In genomic region chr7:833601-834258, GRCh38 we compare ENCODE assay signal across 16 cellular contexts. TPM values are rescaled to one million over a fixed set of nuclear protein-coding genes. Genes with fewer than 3 reads are reported as not detected.
A peak's percentile ranks its signal among the peaks of the same experiment; 100 is the strongest.
DNase-seq lines count a peak whose midpoint lies in the region; ATAC-seq and TF ChIP-seq lines count a peak whose summit lies in the region.
"Had no signal": no experiment of that assay in that cellular context is flagged by ENCODE, and none has a peak within 500 bp of the region (broad histone marks: within the 10 kb centered on the region; RNA-seq: fewer than 3 reads in every experiment).

No MANE protein-coding gene starts in this region.

- peaks cover 70% of the 10 kb centered on the region for H3K4me1 Mint-ChIP-seq in activated T-cell treated with anti-CD3 and anti-CD28 coated beads, Interleukin-2, amount 50 U/mL, for 24 hours (ENCODE audit: low read depth)
- H3K4me1 Mint-ChIP-seq in activated T-cell treated with anti-CD3 and anti-CD28 coated beads, Interleukin-2, amount 50 U/mL, for 72 hours (ENCODE audit: low read depth): peaks cover 63% of the 10 kb centered on the region

- H3K4me1 ChIP-seq in mesenchymal stem cell (ENCODE audit: control insufficient read depth, insufficient read depth, low read depth, low read length): peaks cover 31% of the 10 kb centered on the region
- peaks cover 0 to 63% (median 25%) of the 10 kb centered on the region in 4 donors for H3K4me1 ChIP-seq in tibial nerve

- H3K9ac ChIP-seq in mesenchymal stem cell (ENCODE audit: low read length): peak overlapping the region; percentile 94

- H3K18ac ChIP-seq in mesenchymal stem cell (ENCODE audit: low read depth in 1 of 2, low read length in 2 of 2): peak overlapping the region in 1 of 2 experiments; percentile 30

- no peak for TF ChIP-seq POLR2A in tibial nerve (IDR thresholded peaks at IDR 0.05)

- no peak overlapping the region for H2BK12ac ChIP-seq in mesenchymal stem cell (ENCODE audit: low read length in 2 of 2)

- H3K79me1 ChIP-seq in mesenchymal stem cell (replicated peaks; ENCODE audit: low read length, poor library complexity, severe bottlenecking): peaks cover 34% of the 10 kb centered on the region

- no peak for DNase-seq in activated T-cell treated with anti-CD3 and anti-CD28 coated beads, Interleukin-2, amount 50 U/mL, for 24 hours
- DNase-seq in activated T-cell treated with anti-CD3 and anti-CD28 coated beads, Interleukin-2, amount 50 U/mL, for 72 hours: no peak
- DNase-seq in mesenchymal stem cell: peak; percentile 26
- DNase-seq in tibial nerve (ENCODE audit: low spot score in 2 of 2): no peak
- DNase-seq in DMS153 (lab: John Stamatoyannopoulos, UW): no peak
- DNase-seq in NCI-H526 (lab: John Stamatoyannopoulos, UW): no peak
- DNase-seq: ACHN, DND-41, head of caudate nucleus, NCI-H187, T-helper 2 cell had no signal

- H4K8ac ChIP-seq in mesenchymal stem cell (ENCODE audit: low read length): peak overlapping the region; percentile 45

- no peak overlapping the region for H2AFZ ChIP-seq in mesenchymal stem cell (ENCODE audit: low read depth, low read length)

- H3K9me3 ChIP-seq in mesenchymal stem cell (ENCODE audit: control insufficient read depth, low read length) (no peaks in the 10 kb centered on the region), tibial nerve (no peaks in the 10 kb centered on the region)
- H3K9me3 ChIP-seq: mucosa of descending colon had no signal

- peaks cover 52% of the 10 kb centered on the region for H3K36me3 Mint-ChIP-seq in activated T-cell treated with anti-CD3 and anti-CD28 coated beads, Interleukin-2, amount 50 U/mL, for 24 hours (ENCODE audit: low read depth)
- peaks cover 2 to 7% of the 10 kb centered on the region in 2 donors for H3K36me3 Mint-ChIP-seq in activated T-cell treated with anti-CD3 and anti-CD28 coated beads, Interleukin-2, amount 50 U/mL, for 72 hours (ENCODE audit: insufficient read depth in 2 of 2)

- no peak overlapping the region for H3K23ac ChIP-seq in mesenchymal stem cell (ENCODE audit: low read length in 2 of 2)

- no peak overlapping the region for H3K4me3 Mint-ChIP-seq in activated T-cell treated with anti-CD3 and anti-CD28 coated beads, Interleukin-2, amount 50 U/mL, for 24 hours
- H3K4me3 Mint-ChIP-seq in activated T-cell treated with anti-CD3 and anti-CD28 coated beads, Interleukin-2, amount 50 U/mL, for 72 hours: no peak overlapping the region

- H3K14ac ChIP-seq in mesenchymal stem cell (ENCODE audit: low read length in 2 of 2): no peak overlapping the region

- no peak for TF ChIP-seq CTCF in tibial nerve (IDR thresholded peaks at IDR 0.05)

- no peak for TF ChIP-seq EP300 in tibial nerve (IDR thresholded peaks at IDR 0.05)

- H3K36me3 ChIP-seq in mesenchymal stem cell (ENCODE audit: control insufficient read depth in 1 of 2, insufficient read depth in 2 of 2, low read depth in 1 of 2, low read length in 2 of 2) (peaks cover 25 to 34% of the 10 kb centered on the region in 2 experiments), tibial nerve (peaks cover 0 to 39% (median 0%) of the 10 kb centered on the region in 3 donors)

- no peak overlapping the region for H2BK120ac ChIP-seq in mesenchymal stem cell (ENCODE audit: low read depth, low read length)

- H3K4ac ChIP-seq in mesenchymal stem cell (ENCODE audit: low read depth in 1 of 2, low read length in 2 of 2): no peak overlapping the region

- H3K4me3 ChIP-seq in mesenchymal stem cell (ENCODE audit: insufficient read depth in 1 of 2, low read depth in 1 of 2, low read length in 2 of 2): no peak overlapping the region
- no peak overlapping the region for H3K4me3 ChIP-seq in tibial nerve
- H3K4me3 ChIP-seq: mucosa of descending colon had no signal

- peak overlapping the region; percentile 52 for H3K27ac Mint-ChIP-seq in activated T-cell treated with anti-CD3 and anti-CD28 coated beads, Interleukin-2, amount 50 U/mL, for 24 hours
- H3K27ac Mint-ChIP-seq in activated T-cell treated with anti-CD3 and anti-CD28 coated beads, Interleukin-2, amount 50 U/mL, for 72 hours: no peak overlapping the region

- no peaks in the 10 kb centered on the region for H3K27me3 Mint-ChIP-seq in activated T-cell treated with anti-CD3 and anti-CD28 coated beads, Interleukin-2, amount 50 U/mL, for 24 hours
- H3K27me3 Mint-ChIP-seq in activated T-cell treated with anti-CD3 and anti-CD28 coated beads, Interleukin-2, amount 50 U/mL, for 72 hours (ENCODE audit: low read depth): no peaks in the 10 kb centered on the region

- no peak overlapping the region for H2BK5ac ChIP-seq in mesenchymal stem cell (ENCODE audit: low read depth, low read length, poor library complexity, severe bottlenecking)

- no peak overlapping the region for H2AK5ac ChIP-seq in mesenchymal stem cell (ENCODE audit: low read length, severe bottlenecking)

- no peak overlapping the region for H3K4me2 ChIP-seq in mesenchymal stem cell (ENCODE audit: low read length, poor library complexity, severe bottlenecking)

- no peak for ATAC-seq in activated T-cell treated with anti-CD3 and anti-CD28 coated beads, Interleukin-2, amount 50 U/mL, for 72 hours (replicated peaks in 1 of 2)
- no peak for ATAC-seq in HG03097 (IDR thresholded peaks at IDR 0.05; ENCODE audit: low FRiP score, unreplicated experiment)
- ATAC-seq: HepG2, mucosa of descending colon, sciatic nerve had no signal

- H3K27me3 ChIP-seq in mesenchymal stem cell (ENCODE audit: control insufficient read depth in 1 of 2, insufficient read depth in 1 of 2, low read length in 2 of 2) (no peaks in the 10 kb centered on the region), tibial nerve (no peaks in the 10 kb centered on the region)

- H2BK15ac ChIP-seq in mesenchymal stem cell (ENCODE audit: low read depth, poor library complexity, severe bottlenecking): no peak overlapping the region

- H3K27ac ChIP-seq in cingulate gyrus (ENCODE audit: low read depth, low read length): peak overlapping the region; percentile 2
- H3K27ac ChIP-seq in mesenchymal stem cell (ENCODE audit: low read length, poor library complexity, severe bottlenecking): no peak overlapping the region
- H3K27ac ChIP-seq in tibial nerve: peak overlapping the region in 3 of 4 donors; percentile 38 to 87 (median 77)

- H4K91ac ChIP-seq in mesenchymal stem cell (ENCODE audit: low read length): no peak overlapping the region

- WGBS in mesenchymal stem cell: 86% methylated on average over 6 of the region's 8 CpGs
- WGBS in tibial nerve, 2 donors: 64% methylated on average over 8 of the region's 8 CpGs

- no peaks in the 10 kb centered on the region for H3K9me3 Mint-ChIP-seq in activated T-cell treated with anti-CD3 and anti-CD28 coated beads, Interleukin-2, amount 50 U/mL, for 24 hours
- H3K9me3 Mint-ChIP-seq in activated T-cell treated with anti-CD3 and anti-CD28 coated beads, Interleukin-2, amount 50 U/mL, for 72 hours: no peaks in the 10 kb centered on the region

RNA-seq across cellular contexts. Expression of gene SUN1, which starts 1.5 kb away (rescaled TPM):
- 10 to 100 TPM; 77.9 to 84.4 TPM for total RNA-seq in activated T-cell treated with anti-CD3 and anti-CD28 coated beads, Interleukin-2, amount 50 U/mL, for 72 hours
- polyA plus RNA-seq in mesenchymal stem cell (2013, experiment 1 of 2): 67.0 TPM
- 68.6 TPM for polyA plus RNA-seq in mesenchymal stem cell (2013, experiment 2 of 2)
- 100 to 1,000 TPM; 243 to 263 (median 244) TPM for total RNA-seq in tibial nerve

RNA-seq across cellular contexts. Expression of gene GET4, which starts 42.6 kb away (rescaled TPM):
- 10 to 100 TPM; 33.8 to 34.9 TPM for total RNA-seq in activated T-cell treated with anti-CD3 and anti-CD28 coated beads, Interleukin-2, amount 50 U/mL, for 72 hours
- 23.7 TPM for polyA plus RNA-seq in mesenchymal stem cell (2013, experiment 1 of 2)
- polyA plus RNA-seq in mesenchymal stem cell (2013, experiment 2 of 2): 23.3 TPM
- 10 to 100 TPM; 29.8 to 50.2 (median 38.3) TPM for total RNA-seq in tibial nerve
